19 cellular contexts compared by ENCODE assay signal in the genomic region with DNA sequence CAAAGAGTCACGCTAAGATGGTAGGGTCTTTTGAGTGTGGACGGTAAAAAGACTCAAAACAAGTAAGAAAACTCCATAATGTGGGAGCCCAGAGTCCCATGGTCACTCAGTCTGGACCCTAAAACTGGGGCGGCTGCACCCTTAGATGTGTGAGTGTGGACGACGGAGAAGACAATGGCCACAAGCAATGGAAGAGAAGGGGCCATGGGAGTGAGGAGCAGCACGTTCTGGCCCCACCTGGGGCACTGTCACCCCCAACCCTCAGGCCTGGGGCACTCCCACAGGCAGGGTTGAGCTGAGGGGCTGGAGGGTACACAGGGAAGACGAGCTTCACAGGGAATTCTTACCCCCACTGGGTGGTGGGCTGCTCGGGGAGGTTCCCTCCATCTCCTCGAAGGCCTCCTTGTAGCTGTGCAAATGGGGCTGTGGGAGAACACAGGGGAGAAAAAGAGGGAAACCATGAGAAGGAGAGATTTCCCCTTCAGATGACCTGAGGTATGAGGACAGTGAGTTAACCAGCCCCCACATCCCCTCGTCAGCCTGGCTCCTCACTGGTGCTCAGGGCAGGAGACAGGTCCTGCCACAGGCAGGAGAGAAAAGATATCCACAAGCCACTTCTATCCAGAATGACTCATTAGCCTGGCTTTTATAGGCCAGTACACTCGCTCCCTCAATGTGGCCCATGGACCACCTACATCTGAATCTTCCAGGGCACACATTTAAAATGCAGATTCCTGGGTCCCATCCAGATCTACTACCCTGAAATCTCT.
DNase-seq lines count a peak whose midpoint lies in the region; ATAC-seq and TF ChIP-seq lines count a peak whose summit lies in the region.
"Had no signal": no experiment of that assay in that cellular context is flagged by ENCODE, and none has a peak within 500 bp of the region (broad histone marks: within the 10 kb centered on the region; RNA-seq: fewer than 3 reads in every experiment).

No MANE protein-coding gene starts in this region.

- no peak for TF ChIP-seq POLR2A in gastroesophageal sphincter (IDR thresholded peaks at IDR 0.05)
- no peak for TF ChIP-seq POLR2A in thyroid gland (IDR thresholded peaks at IDR 0.05)
- no peak for TF ChIP-seq POLR2A in right lobe of liver (IDR thresholded peaks at IDR 0.05)

- WGBS in gastroesophageal sphincter (ENCODE audit: low coverage in 1 of 2), 2 donors = 75% methylated on average over 7 of the region's 11 CpGs; no CpG with 5 or more reads in 1 of the 2 donors
- 93 to 98% methylated on average over 11 of the region's 11 CpGs for WGBS in thyroid gland, 2 donors
- WGBS in right lobe of liver (ENCODE audit: insufficient coverage, low coverage, low lambda C conversion rate, missing lambda C conversion rate) = 94% methylated on average over 7 of the region's 11 CpGs

- H3K4me1 Mint-ChIP-seq in neural crest cell = peaks cover 38% of the 10 kb centered on the region
- H3K4me1 Mint-ChIP-seq: activated CD4-positive, alpha-beta T cell treated with anti-CD3 and anti-CD28 coated beads, Interleukin-2, amount 10 ng/mL, durations not matched to agents 7 days and 5 days had no signal

- no peak for TF ChIP-seq EP300 in gastroesophageal sphincter (IDR thresholded peaks at IDR 0.05)

- TF ChIP-seq CTCF in gastroesophageal sphincter (IDR thresholded peaks at IDR 0.05) (no peak), neural crest cell (conservative IDR thresholded peaks at IDR 0.05) (no peak), thyroid gland (IDR thresholded peaks at IDR 0.05) (no peak), right lobe of liver (IDR thresholded peaks at IDR 0.05) (no peak)

- H3K4me3 Mint-ChIP-seq in neural crest cell = no peak overlapping the region
- H3K4me3 Mint-ChIP-seq: activated CD4-positive, alpha-beta T cell treated with anti-CD3 and anti-CD28 coated beads, Interleukin-2, amount 10 ng/mL, durations not matched to agents 7 days and 5 days; activated naive CD4-positive, alpha-beta T cell treated with anti-CD3 and anti-CD28 coated beads for 36 hours; natural killer cell treated with Interleukin-12 subunit alpha and Interleukin-12 subunit beta and Interleukin-15 and Interleukin-18, amount 100 ng/mL, for 72 hours had no signal

- peak overlapping the region; percentile 71 for H3K27ac Mint-ChIP-seq in neural crest cell (ENCODE audit: unreplicated experiment)
- H3K27ac Mint-ChIP-seq: activated CD4-positive, alpha-beta T cell treated with anti-CD3 and anti-CD28 coated beads, Interleukin-2, amount 10 ng/mL, durations not matched to agents 7 days and 5 days; activated naive CD4-positive, alpha-beta T cell treated with anti-CD3 and anti-CD28 coated beads for 36 hours; IgD-negative memory B cell had no signal

- no peaks in the 10 kb centered on the region for H3K36me3 Mint-ChIP-seq in neural crest cell (ENCODE audit: low read depth)
- H3K36me3 Mint-ChIP-seq: IgD-negative memory B cell; natural killer cell treated with Interleukin-12 subunit alpha and Interleukin-12 subunit beta and Interleukin-15 and Interleukin-18, amount 100 ng/mL, for 72 hours had no signal

- no peaks in the 10 kb centered on the region for H3K9me3 Mint-ChIP-seq in neural crest cell
- H3K9me3 Mint-ChIP-seq: activated CD4-positive, alpha-beta T cell treated with anti-CD3 and anti-CD28 coated beads, Interleukin-2, amount 10 ng/mL, durations not matched to agents 7 days and 5 days; activated naive CD4-positive, alpha-beta T cell treated with anti-CD3 and anti-CD28 coated beads for 36 hours; IgD-negative memory B cell; natural killer cell treated with Interleukin-12 subunit alpha and Interleukin-12 subunit beta and Interleukin-15 and Interleukin-18, amount 100 ng/mL, for 72 hours had no signal

- no peaks in the 10 kb centered on the region for H3K27me3 Mint-ChIP-seq in neural crest cell (ENCODE audit: low read depth)
- H3K27me3 Mint-ChIP-seq: activated CD4-positive, alpha-beta T cell treated with anti-CD3 and anti-CD28 coated beads, Interleukin-2, amount 10 ng/mL, durations not matched to agents 7 days and 5 days had no signal

- peaks cover 0 to 71% of the 10 kb centered on the region in 2 donors for H3K36me3 ChIP-seq in gastroesophageal sphincter
- H3K36me3 ChIP-seq in thyroid gland = peaks cover 47 to 52% of the 10 kb centered on the region in 2 donors
- H3K36me3 ChIP-seq in right lobe of liver = peaks cover 14 to 60% (median 35%) of the 10 kb centered on the region in 4 donors
- H3K36me3 ChIP-seq: colonic mucosa had no signal

- H3K4me1 ChIP-seq in gastroesophageal sphincter = peaks cover 4 to 100% (median 61%) of the 10 kb centered on the region in 3 donors
- peaks cover 25 to 37% of the 10 kb centered on the region in 2 donors for H3K4me1 ChIP-seq in thyroid gland
- H3K4me1 ChIP-seq in right lobe of liver = no peaks in the 10 kb centered on the region
- H3K4me1 ChIP-seq: colonic mucosa had no signal

- no peak overlapping the region for H3K4me3 ChIP-seq in gastroesophageal sphincter
- H3K4me3 ChIP-seq in thyroid gland (replicated peaks in 1 of 3) = no peak overlapping the region
- H3K4me3 ChIP-seq in right lobe of liver = no peak overlapping the region
- H3K4me3 ChIP-seq: colonic mucosa had no signal

- peak overlapping the region; percentile 83 to 93 (median 90) for H3K27ac ChIP-seq in gastroesophageal sphincter
- peak overlapping the region in 2 of 3 donors; percentile 11 to 88 for H3K27ac ChIP-seq in thyroid gland
- no peak overlapping the region for H3K27ac ChIP-seq in right lobe of liver
- H3K27ac ChIP-seq: colonic mucosa, RWPE1 had no signal

- no peaks in the 10 kb centered on the region for H3K27me3 ChIP-seq in gastroesophageal sphincter
- H3K27me3 ChIP-seq in thyroid gland = no peaks in the 10 kb centered on the region
- no peaks in the 10 kb centered on the region for H3K27me3 ChIP-seq in right lobe of liver
- H3K27me3 ChIP-seq: colonic mucosa had no signal

- H3K9me3 ChIP-seq in gastroesophageal sphincter (no peaks in the 10 kb centered on the region), thyroid gland (no peaks in the 10 kb centered on the region), right lobe of liver (no peaks in the 10 kb centered on the region)
- H3K9me3 ChIP-seq: colonic mucosa had no signal

- ATAC-seq in gastroesophageal sphincter (no peak), right lobe of liver (no peak)
- ATAC-seq: natural killer cell treated with Interleukin-12 subunit alpha and Interleukin-12 subunit beta and Interleukin-15 and Interleukin-18, amount 100 ng/mL, for 72 hours had no signal

- intact Hi-C loops in thyroid gland (cut with DNase I) = no loop called here
- intact Hi-C loops in right lobe of liver (cut with DNase I) = no loop called here

- DNase-seq in LHCN-M2 (ENCODE audit: low read depth) (peak; percentile 20), neural crest cell (ENCODE audit: low read depth, low spot score) (no peak), thyroid gland (no peak), iPS-NIHi11 (ENCODE audit: low spot score) (no peak), HK-2 (ENCODE audit: unreplicated experiment) (no peak), NCI-H187 treated with DMSO at 0.1 percent for 48 hours (lab: John Stamatoyannopoulos, UW) (no peak), right lobe of liver (no peak)
- DNase-seq: activated CD4-positive, alpha-beta T cell treated with anti-CD3 and anti-CD28 coated beads, Interleukin-2, amount 10 ng/mL, durations not matched to agents 7 days and 5 days; activated naive CD4-positive, alpha-beta T cell treated with anti-CD3 and anti-CD28 coated beads for 36 hours; colonic mucosa; DND-41; HCEC 1CT; mammary epithelial cell; NCI-H2029; stimulated activated naive CD4-positive, alpha-beta T cell had no signal

Comparison
In these comparisons a context has a peak if more than half of its experiments do, and no peak if none do; other contexts are left out.
1. H3K27ac ChIP-seq: peak in gastroesophageal sphincter (4 of 4) and thyroid gland (2 of 3); none in right lobe of liver (0 of 3).